29 cellular contexts compared by ENCODE assay signal in the genomic region with DNA sequence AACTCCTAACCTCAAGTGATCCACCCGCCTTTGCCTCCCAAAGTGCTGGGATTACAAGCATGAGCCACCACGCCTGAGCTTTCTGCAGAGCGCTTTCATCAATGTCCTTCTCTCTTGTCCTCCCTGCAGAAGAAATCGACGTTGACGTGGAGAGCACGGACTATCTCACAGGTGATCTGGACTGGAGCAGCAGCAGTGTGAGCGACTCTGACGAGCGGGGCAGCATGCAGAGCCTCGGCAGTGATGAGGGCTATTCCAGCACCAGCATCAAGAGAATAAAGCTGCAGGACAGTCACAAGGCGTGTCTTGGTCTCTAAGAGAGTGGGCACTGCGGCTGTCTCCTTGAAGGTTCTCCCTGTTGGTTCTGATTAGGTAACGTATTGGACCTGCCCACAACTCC. TPM values are rescaled to one million over a fixed set of nuclear protein-coding genes. Genes with fewer than 3 reads are reported as not detected.
"Had no signal": no experiment of that assay in that cellular context is flagged by ENCODE, and none has a peak within 500 bp of the region (broad histone marks: within the 10 kb centered on the region; RNA-seq: fewer than 3 reads in every experiment).

No MANE protein-coding gene starts in this region.

- H3K27ac ChIP-seq: ascending aorta, WERI-Rb-1 had no signal

- H3K9me3 ChIP-seq: ascending aorta, MG63 had no signal

- H3K9me3 Mint-ChIP-seq: activated CD4-positive, alpha-beta T cell treated with anti-CD3 and anti-CD28 coated beads, Interleukin-2, amount 10 ng/mL, durations not matched to agents 24 days and 14 days; activated naive CD4-positive, alpha-beta T cell treated with anti-CD3 and anti-CD28 coated beads, Interleukin-2, amount 10 ng/mL, durations not matched to agents 7 days and 5 days; activated naive CD8-positive, alpha-beta T cell treated with anti-CD3 and anti-CD28 coated beads, Interleukin-2, amount 10 ng/mL, durations not matched to agents 7 days and 5 days; activated T-helper 1 cell treated with anti-CD3 and anti-CD28 coated beads, Interleukin-12 subunit alpha, Interleukin-12 subunit beta, Interleukin-2, Interleukin-4 antibody, amounts not matched to agents 30 ng/mL and 10 ng/mL and 1 ng/mL, durations not matched to agents 14 hours and 24 hours and 36 hours; brain had no signal

- H3K27me3 Mint-ChIP-seq: activated CD4-positive, alpha-beta T cell treated with anti-CD3 and anti-CD28 coated beads, Interleukin-2, amount 10 ng/mL, durations not matched to agents 24 days and 14 days; activated naive CD4-positive, alpha-beta T cell treated with anti-CD3 and anti-CD28 coated beads, Interleukin-2, amount 10 ng/mL, durations not matched to agents 7 days and 5 days; activated naive CD8-positive, alpha-beta T cell treated with anti-CD3 and anti-CD28 coated beads, Interleukin-2, amount 10 ng/mL, durations not matched to agents 7 days and 5 days had no signal

- H3K4me3 ChIP-seq: ascending aorta, MG63 had no signal

- DNase-seq: activated CD4-positive, alpha-beta T cell treated with anti-CD3 and anti-CD28 coated beads, Interleukin-2, amount 10 ng/mL, durations not matched to agents 24 days and 14 days; activated CD4-positive, alpha-beta T cell treated with anti-CD3 and anti-CD28 coated beads, Interleukin-2, amount 50 U/mL, for 4 hours; activated naive CD4-positive, alpha-beta T cell treated with anti-CD3 and anti-CD28 coated beads, Interleukin-2, amount 10 ng/mL, durations not matched to agents 7 days and 5 days; activated naive CD8-positive, alpha-beta T cell treated with anti-CD3 and anti-CD28 coated beads, Interleukin-2, amount 10 ng/mL, durations not matched to agents 7 days and 5 days; activated T-cell treated with anti-CD3 and anti-CD28 coated beads, Interleukin-2, amount 50 U/mL, for 1 hour; amygdala; caudate nucleus; cerebellar nuclear complex; Kasumi-1; KG1; MG63; NCI-H1048; NCI-H1105 treated with DMSO at 0.1 percent for 48 hours; NCI-H1436; NCI-H1694; NCI-H1930; NCI-H2081 treated with DMSO at 0.1 percent for 48 hours; NCI-H345; NCI-H524 treated with DMSO at 0.1 percent for 48 hours; SHP77 treated with DMSO at 0.1 percent for 48 hours; SW 1271; T1000; WERI-Rb-1 had no signal

- H3K27me3 ChIP-seq: ascending aorta, MG63 had no signal

- H3K27ac Mint-ChIP-seq: activated naive CD4-positive, alpha-beta T cell treated with anti-CD3 and anti-CD28 coated beads, Interleukin-2, amount 10 ng/mL, durations not matched to agents 7 days and 5 days; activated naive CD8-positive, alpha-beta T cell treated with anti-CD3 and anti-CD28 coated beads, Interleukin-2, amount 10 ng/mL, durations not matched to agents 7 days and 5 days had no signal

- H3K4me3 Mint-ChIP-seq: activated CD4-positive, alpha-beta T cell treated with anti-CD3 and anti-CD28 coated beads, Interleukin-2, amount 10 ng/mL, durations not matched to agents 24 days and 14 days; activated naive CD4-positive, alpha-beta T cell treated with anti-CD3 and anti-CD28 coated beads, Interleukin-2, amount 10 ng/mL, durations not matched to agents 7 days and 5 days; activated naive CD8-positive, alpha-beta T cell treated with anti-CD3 and anti-CD28 coated beads, Interleukin-2, amount 10 ng/mL, durations not matched to agents 7 days and 5 days; activated T-helper 1 cell treated with anti-CD3 and anti-CD28 coated beads, Interleukin-12 subunit alpha, Interleukin-12 subunit beta, Interleukin-2, Interleukin-4 antibody, amounts not matched to agents 30 ng/mL and 10 ng/mL and 1 ng/mL, durations not matched to agents 14 hours and 24 hours and 36 hours; brain had no signal

- ATAC-seq: Panc1, SK-N-SH treated with all-trans-retinoic acid at 6 μM for 48 hours had no signal

RNA-seq across cellular contexts. Expression of gene ASPRV1, which starts 23.5 kb away (rescaled TPM):
- total RNA-seq: NCI-H460 had no signal
